In the genomic region with DNA sequence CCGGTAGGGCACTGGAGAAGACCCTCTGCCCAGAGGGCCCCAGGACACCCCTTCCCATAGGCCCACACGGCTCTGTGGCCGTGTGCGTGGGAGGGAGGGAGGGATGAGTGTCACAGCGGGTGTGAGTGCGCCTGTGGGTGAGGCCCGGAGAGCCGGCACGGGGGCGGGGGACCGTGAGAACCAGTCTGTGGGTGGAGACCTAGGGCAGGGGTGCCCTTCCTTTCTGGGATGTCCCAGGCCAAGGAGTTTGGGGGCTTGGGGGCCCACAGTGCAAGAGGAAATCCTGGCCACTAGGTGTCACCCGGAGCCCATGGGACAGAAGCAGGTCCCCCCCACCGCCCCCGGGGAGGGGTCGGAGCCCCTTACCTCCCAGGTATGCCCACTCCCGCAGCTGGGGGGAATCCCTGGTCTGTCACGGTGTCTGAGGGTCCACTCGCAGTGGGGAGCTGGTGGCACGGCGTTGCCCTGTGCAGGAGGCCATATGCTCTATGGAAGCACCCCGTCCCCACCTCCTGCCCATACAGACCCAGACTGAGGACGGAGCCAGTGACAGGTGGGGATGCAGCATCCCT, we compare ENCODE assay signal across 1 cellular context.
TF ChIP-seq lines count a peak whose summit lies in the region.

No MANE protein-coding gene starts in this region.

TF ChIP-seq in endothelial cell of umbilical vein, 7 proteins besides CTCF, POLR2A, EP300 and RAD21:
- TF ChIP-seq, protein P1, sequence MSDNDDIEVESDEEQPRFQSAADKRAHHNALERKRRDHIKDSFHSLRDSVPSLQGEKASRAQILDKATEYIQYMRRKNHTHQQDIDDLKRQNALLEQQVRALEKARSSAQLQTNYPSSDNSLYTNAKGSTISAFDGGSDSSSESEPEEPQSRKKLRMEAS (IDR thresholded peaks at IDR 0.05; ENCODE audit: insufficient read depth, insufficient read length) = no peak
- TF ChIP-seq EZH2 (IDR thresholded peaks at IDR 0.05; ENCODE audit: borderline replicate concordance, low read depth, low read length, severe bottlenecking) = no peak
- TF ChIP-seq MYC (IDR thresholded peaks at IDR 0.05; ENCODE audit: low read depth, low read length) = no peak
- no peak for TF ChIP-seq JUN (IDR thresholded peaks at IDR 0.05; ENCODE audit: borderline replicate concordance, insufficient read depth, insufficient read length, low read depth)
- TF ChIP-seq FOS (IDR thresholded peaks at IDR 0.05; ENCODE audit: borderline replicate concordance, insufficient read depth, low read length) = no peak
- TF ChIP-seq GATA2 (IDR thresholded peaks at IDR 0.05; ENCODE audit: insufficient read depth, insufficient read length, low read depth, low read length) = no peak
- TF ChIP-seq POLR2AphosphoS5 (IDR thresholded peaks at IDR 0.05; ENCODE audit: insufficient read depth, low read depth, low read length) = no peak
TF ChIP-seq in endothelial cell of umbilical vein: peak in this region for 0.
